Comparison of ENCODE assay signal across 8 cellular contexts in genomic region chr17:80575057-80575875, GRCh38. TPM values are rescaled to one million over a fixed set of nuclear protein-coding genes. Genes with fewer than 3 reads are reported as not detected.
A peak's percentile ranks its signal among the peaks of the same experiment; 100 is the strongest.
DNase-seq lines count a peak whose midpoint lies in the region; ATAC-seq and TF ChIP-seq lines count a peak whose summit lies in the region.

No MANE protein-coding gene starts in this region.

- peak; percentile 58 for ATAC-seq in HG03139 (IDR thresholded peaks at IDR 0.05; ENCODE audit: unreplicated experiment)
- peak; percentile 100 for ATAC-seq in left colon
- no peak for ATAC-seq in HG02852 (IDR thresholded peaks at IDR 0.05; ENCODE audit: unreplicated experiment)

- intact Hi-C loops in left colon (cut with DNase I, micrococcal nuclease): loop anchor here in 1 of 2 donors (5.0 kb wide), 1 partner anchor 143 kb away; no protein-coding TSS in a partner anchor

- TF ChIP-seq CTCF in GM10266 (IDR thresholded peaks at IDR 0.05; ENCODE audit: control insufficient read depth, insufficient read depth, low read depth, missing control alignments): peak; percentile 100

- DNase-seq in GM10266 (ENCODE audit: extremely low spot score) (peak; percentile 89), NCI-H460 (ENCODE audit: extremely low read depth, low read depth) (peak; percentile 89), left colon (peak; percentile 80 to 97)
- peak; percentile 91 to 95 for DNase-seq in activated CD4-positive, alpha-beta T cell treated with anti-CD3 and anti-CD28 coated beads for 24 hours (ENCODE audit: low read depth in 2 of 2)
- peak; percentile 79 for DNase-seq in central memory CD4-positive, alpha-beta T cell
- peak; percentile 95 for DNase-seq in stimulated activated CD4-positive, alpha-beta T cell treated with anti-CD3 and anti-CD28 coated beads, Interleukin-4, amount 100 ng/mL, for 1 hour

RNA-seq across cellular contexts. Expression of gene RPTOR, which starts 30.6 kb away (rescaled TPM):
- 19.5 and 19.7 TPM in 2 replicates for total RNA-seq in NCI-H460 (2014; rRNA removed; shearing (Covaris generic))
- 12.6 and 14.2 TPM in 2 replicates for polyA plus RNA-seq in NCI-H460 (2014; cell fraction: nucleus; rRNA removed)
- 10 to 100 TPM; 33.4 to 35.7 TPM for total RNA-seq in left colon
